In the genomic region with DNA sequence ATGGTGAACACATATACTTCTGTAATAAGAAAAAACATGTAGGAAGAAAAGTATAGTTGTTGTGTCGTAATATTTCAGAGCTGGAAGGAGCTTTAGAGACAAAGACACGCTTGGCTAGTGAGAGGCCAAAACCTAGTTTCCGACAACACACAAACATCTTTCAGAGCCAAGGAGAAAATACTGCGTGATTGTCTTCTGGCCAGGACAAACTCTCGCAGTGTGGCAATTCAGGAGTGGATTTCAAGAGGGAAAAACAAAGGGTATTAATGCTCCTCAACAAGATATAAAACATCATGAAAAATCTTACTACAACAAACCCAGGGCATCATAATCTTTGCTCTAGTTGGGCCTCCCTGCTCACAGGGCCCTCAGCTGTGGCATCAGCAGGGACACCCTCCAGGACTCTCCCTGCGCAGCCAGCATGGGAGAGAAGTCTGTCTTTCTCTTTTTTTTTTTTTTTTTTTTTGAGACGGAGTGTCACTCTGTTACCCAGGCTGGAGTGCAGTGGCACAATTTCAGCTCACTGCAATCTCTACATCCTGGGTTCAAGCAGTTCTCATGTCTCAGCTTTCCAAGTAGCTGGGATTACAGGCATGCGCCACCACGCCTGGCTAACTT, we compare ENCODE assay signal across 14 cellular contexts.
"Had no signal": no experiment of that assay in that cellular context is flagged by ENCODE, and none has a peak within 500 bp of the region (broad histone marks: within the 10 kb centered on the region; RNA-seq: fewer than 3 reads in every experiment).

No MANE protein-coding gene starts in this region.

- H3K9me3 ChIP-seq: adrenal gland, left lung, prostate gland, thoracic aorta, uterus had no signal

- H3K27me3 ChIP-seq: adrenal gland, left lung, uterus had no signal

- DNase-seq: activated CD4-positive, alpha-beta T cell treated with anti-CD3 and anti-CD28 coated beads, Interleukin-2, amount 50 U/mL, for 1 hour; activated naive CD4-positive, alpha-beta T cell treated with anti-CD3 and anti-CD28 coated beads, Interleukin-2, amount 10 ng/mL, durations not matched to agents 7 days and 5 days; activated T-cell treated with anti-CD3 and anti-CD28 coated beads for 4 hours; adrenal gland; central memory CD4-positive, alpha-beta T cell; cortex of kidney; effector memory CD8-positive, alpha-beta T cell; left lung; stimulated activated CD4-positive, alpha-beta T cell treated with anti-CD3 and anti-CD28 coated beads, Interleukin-4, amount 100 ng/mL, for 4 hours; stimulated activated naive CD8-positive, alpha-beta T cell treated with anti-CD3 and anti-CD28 coated beads, Interleukin-15, amount 100 ng/mL, for 72 hours; uterus had no signal

- H3K4me1 ChIP-seq: adrenal gland, left lung, prostate gland, uterus had no signal

- H3K27ac ChIP-seq: adrenal gland, left lung, prostate gland, thoracic aorta, uterus had no signal

- H3K4me3 ChIP-seq: adrenal gland, left lung, prostate gland, thoracic aorta, uterus had no signal

- ATAC-seq: activated T-helper 17 cell treated with anti-CD3 and anti-CD28 coated beads, Interleukin-2, amount 50 U/mL, for 72 hours; effector memory CD8-positive, alpha-beta T cell; left lung; stimulated activated naive CD8-positive, alpha-beta T cell treated with anti-CD3 and anti-CD28 coated beads, Interleukin-15, amount 100 ng/mL, for 72 hours had no signal

- H3K36me3 ChIP-seq: adrenal gland, left lung, prostate gland, thoracic aorta, uterus had no signal
